Comparison of ENCODE assay signal across 16 cellular contexts in genomic region chr19:46710687-46711086, GRCh38. TPM values are rescaled to one million over a fixed set of nuclear protein-coding genes. Genes with fewer than 3 reads are reported as not detected.
"Had no signal": no experiment of that assay in that cellular context is flagged by ENCODE, and none has a peak within 500 bp of the region (broad histone marks: within the 10 kb centered on the region; RNA-seq: fewer than 3 reads in every experiment).

No MANE protein-coding gene starts in this region.

- H3K27ac ChIP-seq: pancreas, stomach, vagina had no signal

- H3K27me3 Mint-ChIP-seq: activated naive CD4-positive, alpha-beta T cell treated with anti-CD3 and anti-CD28 coated beads, Interleukin-2, amount 50 U/mL, for 24 hours; central memory CD8-positive, alpha-beta T cell; effector memory CD8-positive, alpha-beta T cell; T-helper 17 cell had no signal

- H3K27me3 ChIP-seq: pancreas, stomach, vagina had no signal

- H3K4me3 ChIP-seq: lung, pancreas, stomach, vagina had no signal

- H3K9me3 Mint-ChIP-seq: activated naive CD4-positive, alpha-beta T cell treated with anti-CD3 and anti-CD28 coated beads, Interleukin-2, amount 50 U/mL, for 24 hours; brain; central memory CD8-positive, alpha-beta T cell; effector memory CD8-positive, alpha-beta T cell; nephron had no signal

- H3K9me3 ChIP-seq: pancreas, stomach, vagina had no signal

- H3K4me3 Mint-ChIP-seq: activated naive CD4-positive, alpha-beta T cell treated with anti-CD3 and anti-CD28 coated beads, Interleukin-2, amount 50 U/mL, for 24 hours; brain; central memory CD8-positive, alpha-beta T cell; effector memory CD8-positive, alpha-beta T cell; nephron; T-helper 17 cell had no signal

- ATAC-seq: effector memory CD8-positive, alpha-beta T cell; left colon; pancreas; T-helper 17 cell had no signal

- DNase-seq: activated CD4-positive, CD25-positive, alpha-beta regulatory T cell; activated T-cell treated with anti-CD3 and anti-CD28 coated beads, Interleukin-2, amount 50 U/mL, for 1 hour; amygdala; effector memory CD8-positive, alpha-beta T cell; erythroblast; hypothalamus; left colon; pancreas; stomach; T-helper 17 cell had no signal

- H3K27ac Mint-ChIP-seq: activated naive CD4-positive, alpha-beta T cell treated with anti-CD3 and anti-CD28 coated beads, Interleukin-2, amount 50 U/mL, for 24 hours; brain; nephron; T-helper 17 cell had no signal

RNA-seq across cellular contexts. Expression of gene DACT3, which starts 49.7 kb away (rescaled TPM):
- total RNA-seq: T-helper 17 cell had no signal
